8 cellular contexts compared by ENCODE assay signal in genomic region chr4:47122592-47123291, GRCh38.
DNase-seq lines count a peak whose midpoint lies in the region; ATAC-seq and TF ChIP-seq lines count a peak whose summit lies in the region.

No MANE protein-coding gene starts in this region.

- ATAC-seq in sciatic nerve, result peak; percentile 26

- H3K27me3 ChIP-seq in right atrium auricular region, result no peaks in the 10 kb centered on the region

- H3K9me3 ChIP-seq in right atrium auricular region, result no peaks in the 10 kb centered on the region

- no peaks in the 10 kb centered on the region for H3K4me1 ChIP-seq in right atrium auricular region

- intact Hi-C loops in sciatic nerve (cut with DNase I), result no loop called here

- peak; percentile 0 to 24 for DNase-seq in stimulated activated CD4-positive, alpha-beta T cell treated with anti-CD3 and anti-CD28 coated beads, Interleukin-12 subunit alpha, Interleukin-12 subunit beta, amount 100 ng/mL, for 24 hours (ENCODE audit: low read depth in 2 of 2)
- DNase-seq in stimulated activated CD4-positive, alpha-beta T cell treated with anti-CD3 and anti-CD28 coated beads, Interleukin-12 subunit alpha, Interleukin-12 subunit beta, amount 100 ng/mL, for 4 hours, result no peak
- peak; percentile 44 for DNase-seq in HFF-Myc (ENCODE audit: extremely low read depth, low read depth)
- peak; percentile 81 for DNase-seq in M059J (ENCODE audit: low read depth)
- peak; percentile 61 for DNase-seq in SK-N-DZ (ENCODE audit: low spot score)
- DNase-seq in amygdala (lab: John Stamatoyannopoulos, UW), result peak in 50 of 56 donors; percentile 2 to 79 (median 32)
- peak; percentile 62 for DNase-seq in right atrium auricular region (ENCODE audit: low spot score)
- peak; percentile 54 for DNase-seq in sciatic nerve (ENCODE audit: low spot score)

- no peak overlapping the region for H3K27ac ChIP-seq in right atrium auricular region

- TF ChIP-seq CTCF in HFF-Myc (IDR thresholded peaks at IDR 0.05; ENCODE audit: low read depth, low read length, missing control alignments) (peak; percentile 90), right atrium auricular region (IDR thresholded peaks at IDR 0.05) (peak; percentile 70 to 85)

- H3K4me3 ChIP-seq in HFF-Myc (replicated peaks; ENCODE audit: low read depth, low read length), result no peak overlapping the region
- no peak overlapping the region for H3K4me3 ChIP-seq in right atrium auricular region

- no peaks in the 10 kb centered on the region for H3K36me3 ChIP-seq in right atrium auricular region
